ENCODE assay signal across 9 cellular contexts in genomic region chr21:38352536-38353219, GRCh38.
DNase-seq lines count a peak whose midpoint lies in the region; ATAC-seq and TF ChIP-seq lines count a peak whose summit lies in the region.
"Had no signal": no experiment of that assay in that cellular context is flagged by ENCODE, and none has a peak within 500 bp of the region (broad histone marks: within the 10 kb centered on the region; RNA-seq: fewer than 3 reads in every experiment).

No MANE protein-coding gene starts in this region.

- H3K27ac Mint-ChIP-seq in Calu3 (ENCODE audit: unreplicated experiment), result peak overlapping the region; percentile 54

- no peak for TF ChIP-seq POLR2A in spleen (IDR thresholded peaks at IDR 0.05)

- H2AFZ ChIP-seq in OCI-LY3 (ENCODE audit: low read depth, low read length), result no peak overlapping the region

- H3K9ac ChIP-seq in HUES6 (ENCODE audit: low read length) (peak overlapping the region; percentile 54), OCI-LY3 (ENCODE audit: low read length) (no peak overlapping the region)

- BruUV-seq in Calu3 (replicated peaks; lab: Mats Ljungman, UMichigan), result no TSS peak

- TF ChIP-seq CTCF in Calu3 (IDR thresholded peaks at IDR 0.05; ENCODE audit: unreplicated experiment) (peak; percentile 66), OCI-LY3 (IDR thresholded peaks at IDR 0.05; ENCODE audit: low read depth, low read length) (peak; percentile 62), spleen (IDR thresholded peaks at IDR 0.05 in 8 of 11, conservative IDR thresholded peaks at IDR 0.05 in 3 of 11) (peak; percentile 34 to 74 (median 53))

- ATAC-seq in GM21619 (IDR thresholded peaks at IDR 0.05; ENCODE audit: unreplicated experiment), result no peak

- DNase-seq in Calu3 (peak; percentile 75), amniotic stem cell (lab: John Stamatoyannopoulos, UW) (peak; percentile 59), hippocampal formation (lab: John Stamatoyannopoulos, UW) (peak; percentile 2 to 22), spleen (no peak), middle frontal gyrus (ENCODE audit: extremely low spot score, low spot score) (no peak)

- H3K9me3 Mint-ChIP-seq in Calu3 (ENCODE audit: low read depth, unreplicated experiment), result no peaks in the 10 kb centered on the region

- WGBS in spleen, 5 donors, result 42 to 52% (median 49%) methylated on average over 6 of the region's 6 CpGs

- no peaks in the 10 kb centered on the region for H4K20me1 ChIP-seq in OCI-LY3 (ENCODE audit: insufficient read depth, low read length)

- H3K4me3 ChIP-seq in HUES6 (ENCODE audit: low read depth, low read length), result no peak overlapping the region
- no peak overlapping the region for H3K4me3 ChIP-seq in OCI-LY3 (ENCODE audit: low read length)
- no peak overlapping the region for H3K4me3 ChIP-seq in spleen
- H3K4me3 ChIP-seq: SK-N-MC had no signal

- H3K9me3 ChIP-seq in HUES6 (ENCODE audit: control insufficient read depth, insufficient read depth, low read depth, low read length) (no peaks in the 10 kb centered on the region), OCI-LY3 (ENCODE audit: insufficient read depth, low read length) (no peaks in the 10 kb centered on the region), spleen (no peaks in the 10 kb centered on the region)

- intact Hi-C loops in Calu3 (cut with micrococcal nuclease; ENCODE audit: unreplicated experiment) (loop anchor here (1.0 to 5.0 kb wide), 3 partner anchors 115 to 182 kb away; no protein-coding TSS in a partner anchor), spleen (cut with DNase I; ENCODE audit: low total_unique reads) (loop anchor here (2.0 to 5.0 kb wide), 2 partner anchors 135 to 182 kb away; no protein-coding TSS in a partner anchor)

- H3K4me1 Mint-ChIP-seq in Calu3 (ENCODE audit: low read depth, unreplicated experiment), result peaks cover 24% of the 10 kb centered on the region

- H3K27me3 ChIP-seq in HUES6 (ENCODE audit: control insufficient read depth, insufficient read depth, low read length) (no peaks in the 10 kb centered on the region; the same call in 1 of the 2 replicates), OCI-LY3 (ENCODE audit: low read depth, low read length) (peaks cover 9% of the 10 kb centered on the region; the same call in 1 of the 2 replicates), spleen (replicated peaks in 1 of 7) (peaks cover 0 to 12% (median 0%) of the 10 kb centered on the region in 7 donors)

- H3K79me2 ChIP-seq in OCI-LY3 (ENCODE audit: low read length), result no peaks in the 10 kb centered on the region

- H3K27ac ChIP-seq in HUES6 (ENCODE audit: low read depth, low read length) (no peak overlapping the region; the same call in 1 of the 2 replicates), OCI-LY3 (ENCODE audit: low read length) (no peak overlapping the region), spleen (peak overlapping the region in 5 of 8 donors; percentile 14 to 67 (median 62))
- H3K27ac ChIP-seq: SK-N-MC had no signal

- no peaks in the 10 kb centered on the region for H3K27me3 Mint-ChIP-seq in Calu3 (ENCODE audit: unreplicated experiment)

- H3K36me3 ChIP-seq in HUES6 (ENCODE audit: control insufficient read depth, insufficient read depth, low read length) (no peaks in the 10 kb centered on the region), OCI-LY3 (replicated peaks; ENCODE audit: low read depth, low read length) (no peaks in the 10 kb centered on the region), spleen (no peaks in the 10 kb centered on the region)

- peaks cover 21% of the 10 kb centered on the region for H3K4me1 ChIP-seq in HUES6 (ENCODE audit: control insufficient read depth, insufficient read depth, low read length)
- no peaks in the 10 kb centered on the region for H3K4me1 ChIP-seq in OCI-LY3 (ENCODE audit: low read length)
- H3K4me1 ChIP-seq in spleen, result peaks cover 5 to 37% (median 18%) of the 10 kb centered on the region in 6 donors

- no peak overlapping the region for H3K4me2 ChIP-seq in OCI-LY3 (ENCODE audit: low read length)

- CTCF ChIA-PET in Calu3 (lab: Charles Lee), result interaction anchor here (0.7 to 3.9 kb wide), 10 partner anchors 9 to 193 kb away, joined by 3 to 73 read pairs (median 5); no protein-coding TSS in a partner anchor

- no peak overlapping the region for H3K4me3 Mint-ChIP-seq in Calu3 (ENCODE audit: low read depth, unreplicated experiment)

- H3K36me3 Mint-ChIP-seq in Calu3 (ENCODE audit: insufficient read depth, unreplicated experiment), result no peaks in the 10 kb centered on the region

Comparison
In these comparisons a context has a peak if more than half of its experiments do, and no peak if none do; other contexts are left out.
1. DNase-seq: peak in Calu3 (single experiment), amniotic stem cell (single experiment) and hippocampal formation (2 of 2); none in spleen (single experiment) and middle frontal gyrus (single experiment).
2. H3K27ac ChIP-seq: peak in spleen (5 of 8); none in HUES6 (single experiment) and OCI-LY3 (single experiment).
3. Peak in every context shown above with its lines, with median percentiles within 50 percentile points of each other: CTCF ChIP-seq.